In the genomic region with DNA sequence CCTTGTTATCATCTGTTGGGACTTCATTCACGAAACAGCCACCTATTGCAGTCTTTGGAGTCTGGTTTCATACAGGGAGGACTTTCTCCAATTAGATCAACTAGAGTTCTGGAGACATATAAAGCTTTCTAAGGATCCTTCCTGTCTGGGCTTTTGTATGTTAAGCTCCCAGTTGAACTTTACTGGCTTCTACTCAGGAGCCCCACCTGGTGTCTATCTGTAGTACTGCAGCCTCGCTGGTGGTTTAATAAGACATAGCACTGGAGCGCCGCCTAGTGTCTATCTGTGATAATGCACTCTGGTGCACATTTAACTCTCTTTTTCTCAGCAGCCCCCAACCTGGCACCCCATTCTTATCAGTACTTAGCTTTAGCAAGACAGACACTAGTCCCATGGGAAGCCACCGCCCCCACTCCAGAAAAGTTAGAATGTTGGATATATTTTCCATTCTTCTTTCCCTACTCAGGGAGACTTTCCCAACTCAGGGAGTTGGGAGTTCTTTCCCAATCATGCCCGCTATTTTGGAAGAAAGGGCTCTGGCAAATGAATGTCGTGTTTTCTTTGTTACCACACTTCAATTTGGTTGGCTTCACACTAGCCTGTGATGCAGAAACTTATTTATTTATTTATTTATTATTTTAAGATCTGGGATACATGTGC, we compare ENCODE assay signal across 1 cellular context.
TF ChIP-seq lines count a peak whose summit lies in the region.

No MANE protein-coding gene starts in this region.

TF ChIP-seq in IMR-90, 13 proteins besides CTCF, POLR2A, EP300 and RAD21:
- peak; percentile 98 for TF ChIP-seq SMC3 (IDR thresholded peaks at IDR 0.05; ENCODE audit: low read depth, low read length)
- TF ChIP-seq CEBPB (IDR thresholded peaks at IDR 0.05; ENCODE audit: low read depth, low read length) = no peak
TF ChIP-seq in IMR-90: peak in this region for 1.
